30 cellular contexts compared by ENCODE assay signal in the genomic region with DNA sequence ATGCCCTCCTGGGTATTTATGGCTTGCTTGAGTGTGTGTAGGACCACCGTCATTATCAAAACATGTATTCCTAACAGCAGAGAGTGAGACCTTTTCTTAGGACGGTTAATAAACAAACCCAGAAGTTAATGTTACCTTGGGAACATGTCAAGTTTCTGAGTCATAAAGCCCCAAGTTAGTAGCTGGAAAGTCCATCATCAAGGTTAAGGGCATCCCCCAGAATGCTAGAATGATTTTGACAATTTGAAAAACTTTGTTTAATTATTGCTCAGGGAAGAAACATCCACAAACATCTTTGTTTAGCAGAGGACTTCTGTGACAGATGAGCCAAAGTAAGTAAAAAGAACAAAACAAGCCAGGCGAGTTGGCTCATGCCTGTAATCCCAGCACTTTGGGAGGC. TPM values are rescaled to one million over a fixed set of nuclear protein-coding genes. Genes with fewer than 3 reads are reported as not detected.
"Had no signal": no experiment of that assay in that cellular context is flagged by ENCODE, and none has a peak within 500 bp of the region (broad histone marks: within the 10 kb centered on the region; RNA-seq: fewer than 3 reads in every experiment).

No MANE protein-coding gene starts in this region.

- ATAC-seq: activated T-cell treated with anti-CD3 and anti-CD28 coated beads, Interleukin-2, amount 50 U/mL, for 4 hours; esophagus mucosa; gastrocnemius medialis; left lung; naive thymus-derived CD8-positive, alpha-beta T cell; T-cell; upper lobe of right lung had no signal

- H3K4me1 ChIP-seq: breast epithelium, gastrocnemius medialis, left lung, thyroid gland, upper lobe of right lung had no signal

- DNase-seq: activated CD4-positive, CD25-positive, alpha-beta regulatory T cell treated with anti-CD3 and anti-CD28 coated beads, Interleukin-2, amount 50 U/mL, for 72 hours; activated CD8-positive, alpha-beta memory T cell treated with anti-CD3 and anti-CD28 coated beads, Interleukin-2, amount 50 U/mL, for 48 hours; activated naive CD4-positive, alpha-beta T cell treated with Interleukin-2 at 50 U/mL for 16 hours; activated naive CD8-positive, alpha-beta T cell treated with anti-CD3 and anti-CD28 coated beads for 36 hours; activated T-cell treated with anti-CD3 and anti-CD28 coated beads, Interleukin-2, amount 50 U/mL, for 4 hours; amniotic stem cell; effector memory CD4-positive, alpha-beta T cell; gastrocnemius medialis; head of caudate nucleus; hypothalamus; left lung; naive thymus-derived CD8-positive, alpha-beta T cell; retina; stimulated activated CD4-positive, alpha-beta T cell treated with anti-CD3 and anti-CD28 coated beads, Interleukin-4, amount 100 ng/mL, for 1 hour; stimulated activated naive CD4-positive, alpha-beta T cell treated with Interleukin-2 at 50 U/mL for 16 hours; T-cell; thyroid gland; upper lobe of right lung; WERI-Rb-1 had no signal

- H3K9me3 ChIP-seq: breast epithelium, gastrocnemius medialis, left lung, thyroid gland, upper lobe of right lung had no signal

- H3K4me3 Mint-ChIP-seq: activated naive CD8-positive, alpha-beta T cell treated with anti-CD3 and anti-CD28 coated beads for 36 hours; activated T-cell treated with anti-CD3 and anti-CD28 coated beads, Interleukin-2, amount 50 U/mL, for 4 hours; central memory CD8-positive, alpha-beta T cell; naive thymus-derived CD8-positive, alpha-beta T cell; T-cell; T-helper 2 cell treated with Interferon-gamma antibody and Interleukin-4, amounts not matched to agents 5 μg/mL and 100 μg/mL, for 36 hours had no signal

- H3K27me3 ChIP-seq: breast epithelium, gastrocnemius medialis, thyroid gland, upper lobe of right lung had no signal

- H3K4me3 ChIP-seq: breast epithelium, gastrocnemius medialis, left lung, lung, thyroid gland, upper lobe of right lung had no signal

- H3K9me3 Mint-ChIP-seq: activated naive CD8-positive, alpha-beta T cell treated with anti-CD3 and anti-CD28 coated beads for 36 hours; activated T-cell treated with anti-CD3 and anti-CD28 coated beads, Interleukin-2, amount 50 U/mL, for 4 hours; activated T-helper 2 cell treated with anti-CD3 and anti-CD28 coated beads, Interferon-gamma antibody, Interleukin-2, Interleukin-4, amounts not matched to agents 10 μg/mL and 5 μg/mL and 100 μg/mL, durations not matched to agents 14 hours and 24 hours and 36 hours; central memory CD8-positive, alpha-beta T cell; naive thymus-derived CD8-positive, alpha-beta T cell; T-cell; T-helper 2 cell treated with Interferon-gamma antibody and Interleukin-4, amounts not matched to agents 5 μg/mL and 100 μg/mL, for 36 hours had no signal

- H3K36me3 Mint-ChIP-seq: activated naive CD8-positive, alpha-beta T cell treated with anti-CD3 and anti-CD28 coated beads for 36 hours; naive thymus-derived CD8-positive, alpha-beta T cell; T-cell had no signal

- H3K36me3 ChIP-seq: breast epithelium, gastrocnemius medialis, left lung, thyroid gland, upper lobe of right lung, WERI-Rb-1 had no signal

- H3K27ac Mint-ChIP-seq: activated naive CD8-positive, alpha-beta T cell treated with anti-CD3 and anti-CD28 coated beads for 36 hours; activated T-helper 2 cell treated with anti-CD3 and anti-CD28 coated beads, Interferon-gamma antibody, Interleukin-2, Interleukin-4, amounts not matched to agents 10 μg/mL and 5 μg/mL and 100 μg/mL, durations not matched to agents 14 hours and 24 hours and 36 hours; naive thymus-derived CD8-positive, alpha-beta T cell; T-cell; T-helper 2 cell treated with Interferon-gamma antibody and Interleukin-4, amounts not matched to agents 5 μg/mL and 100 μg/mL, for 36 hours had no signal

- H3K4me1 Mint-ChIP-seq: central memory CD8-positive, alpha-beta T cell; naive thymus-derived CD8-positive, alpha-beta T cell; T-cell had no signal

- H3K27ac ChIP-seq: breast epithelium, gastrocnemius medialis, left lung, thyroid gland, upper lobe of right lung, WERI-Rb-1 had no signal

RNA-seq across cellular contexts. Expression of a gene that starts 20.0 kb away (rescaled TPM):
- total RNA-seq: naive thymus-derived CD8-positive, alpha-beta T cell had no signal

RNA-seq across cellular contexts. Expression of a gene that starts 40.7 kb away (rescaled TPM):
- total RNA-seq: activated CD8-positive, alpha-beta memory T cell treated with anti-CD3 and anti-CD28 coated beads for 36 hours; activated T-cell treated with anti-CD3 and anti-CD28 coated beads, Interleukin-2, amount 50 U/mL, for 4 hours; activated T-helper 2 cell treated with anti-CD3 and anti-CD28 coated beads, Interferon-gamma antibody, Interleukin-2, Interleukin-4, amounts not matched to agents 10 μg/mL and 5 μg/mL and 100 μg/mL, durations not matched to agents 14 hours and 24 hours and 36 hours; breast epithelium; dermis microvascular lymphatic vessel endothelial cell; esophagus mucosa; gastrocnemius medialis; left lung; lung; naive thymus-derived CD8-positive, alpha-beta T cell; osteoblast; posterior vena cava; subcutaneous adipose tissue; T-cell; upper lobe of right lung had no signal
